Comparison of ENCODE assay signal across 1 cellular context in genomic region chr6:56814308-56814707, GRCh38.
TF ChIP-seq lines count a peak whose summit lies in the region.

No MANE protein-coding gene starts in this region.

TF ChIP-seq in HEK293, 187 proteins besides CTCF, POLR2A, EP300 and RAD21 (continued from another document):
- TF ChIP-seq, protein P1, sequence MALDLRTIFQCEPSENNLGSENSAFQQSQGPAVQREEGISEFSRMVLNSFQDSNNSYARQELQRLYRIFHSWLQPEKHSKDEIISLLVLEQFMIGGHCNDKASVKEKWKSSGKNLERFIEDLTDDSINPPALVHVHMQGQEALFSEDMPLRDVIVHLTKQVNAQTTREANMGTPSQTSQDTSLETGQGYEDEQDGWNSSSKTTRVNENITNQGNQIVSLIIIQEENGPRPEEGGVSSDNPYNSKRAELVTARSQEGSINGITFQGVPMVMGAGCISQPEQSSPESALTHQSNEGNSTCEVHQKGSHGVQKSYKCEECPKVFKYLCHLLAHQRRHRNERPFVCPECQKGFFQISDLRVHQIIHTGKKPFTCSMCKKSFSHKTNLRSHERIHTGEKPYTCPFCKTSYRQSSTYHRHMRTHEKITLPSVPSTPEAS (tag by site-specific recombination; IDR thresholded peaks at IDR 0.05): 0 out of 2 replicates have a peak, but pooled peaks have one; percentile 32
- TF ChIP-seq REPIN1 (tag by site-specific recombination; IDR thresholded peaks at IDR 0.05; ENCODE audit: low read depth): no peak
- peak; percentile 58 for TF ChIP-seq PRDM1 (tag by site-specific recombination; IDR thresholded peaks at IDR 0.05)
- no peak for TF ChIP-seq ZFP3 (tag by site-specific recombination; IDR thresholded peaks at IDR 0.05; ENCODE audit: low read depth)
- TF ChIP-seq ZNF416 (tag by site-specific recombination; IDR thresholded peaks at IDR 0.05): no peak
- no peak for TF ChIP-seq ZSCAN5A (tag by site-specific recombination; IDR thresholded peaks at IDR 0.05)
